In genomic region chr6:1606533-1607235, GRCh38 we compare ENCODE assay signal across 1 cellular context.
TF ChIP-seq lines count a peak whose summit lies in the region.

No MANE protein-coding gene starts in this region.

TF ChIP-seq in H1, 55 proteins besides CTCF, POLR2A, EP300 and RAD21 (continued from another document):
- 0 out of 2 replicates have a peak, but pooled peaks have one; percentile 12 for TF ChIP-seq TAF1 (IDR thresholded peaks at IDR 0.05; ENCODE audit: low read depth, low read length)
- no peak for TF ChIP-seq SUZ12 (IDR thresholded peaks at IDR 0.05; ENCODE audit: low read length)
- TF ChIP-seq TEAD4 (IDR thresholded peaks at IDR 0.05; ENCODE audit: low read depth, low read length): peak; percentile 87
- 0 out of 2 replicates have a peak, but pooled peaks have one; percentile 29 for TF ChIP-seq TBP (IDR thresholded peaks at IDR 0.05; ENCODE audit: low read depth, low read length)
- no peak for TF ChIP-seq CHD7 (IDR thresholded peaks at IDR 0.05; ENCODE audit: insufficient replicate concordance, low read length)
- TF ChIP-seq CREB1 (IDR thresholded peaks at IDR 0.05): peak; percentile 61; the same call in 1 of the 2 replicates
